Comparison of ENCODE assay signal across 10 cellular contexts in genomic region chr10:116490028-116490662, GRCh38. TPM values are rescaled to one million over a fixed set of nuclear protein-coding genes. Genes with fewer than 3 reads are reported as not detected.
A peak's percentile ranks its signal among the peaks of the same experiment; 100 is the strongest.
DNase-seq lines count a peak whose midpoint lies in the region; ATAC-seq, FAIRE-seq and TF ChIP-seq lines count a peak whose summit lies in the region.
"Had no signal": no experiment of that assay in that cellular context is flagged by ENCODE, and none has a peak within 500 bp of the region (broad histone marks: within the 10 kb centered on the region; RNA-seq: fewer than 3 reads in every experiment).

No MANE protein-coding gene starts in this region.

- H3K4me3 Mint-ChIP-seq in natural killer cell treated with Interleukin-12 subunit alpha and Interleukin-12 subunit beta and Interleukin-15 and Interleukin-18, amount 100 ng/mL, for 72 hours, result no peak overlapping the region

- DNase-seq in D721Med (ENCODE audit: insufficient read length, low spot score) (no peak), HCEC 1CT (peak; percentile 31), iPS-NIHi11 (ENCODE audit: low spot score) (peak; percentile 44), GF-D8 (lab: John Stamatoyannopoulos, UW) (no peak), NCI-H1436 treated with DMSO at 0.1 percent for 48 hours (lab: John Stamatoyannopoulos, UW) (no peak)
- no peak for DNase-seq in activated CD4-positive, alpha-beta T cell treated with anti-CD3 and anti-CD28 coated beads, Interleukin-2, amount 50 U/mL, for 48 hours
- no peak for DNase-seq in natural killer cell treated with Interleukin-12 subunit alpha and Interleukin-12 subunit beta and Interleukin-15 and Interleukin-18, amount 100 ng/mL, for 72 hours (ENCODE audit: low spot score)

- H3K36me3 Mint-ChIP-seq in natural killer cell treated with Interleukin-12 subunit alpha and Interleukin-12 subunit beta and Interleukin-15 and Interleukin-18, amount 100 ng/mL, for 72 hours, result no peaks in the 10 kb centered on the region

- ATAC-seq in SK-N-SH treated with all-trans-retinoic acid at 6 μM for 48 hours, result 0 out of 3 replicates have a peak, but pooled peaks have one; percentile 44
- ATAC-seq in natural killer cell treated with Interleukin-12 subunit alpha and Interleukin-12 subunit beta and Interleukin-15 and Interleukin-18, amount 100 ng/mL, for 72 hours, result no peak

- FAIRE-seq in D721Med (lab: Jason Lieb, UNC), result no peak

- H3K9me3 Mint-ChIP-seq in natural killer cell treated with Interleukin-12 subunit alpha and Interleukin-12 subunit beta and Interleukin-15 and Interleukin-18, amount 100 ng/mL, for 72 hours, result no peaks in the 10 kb centered on the region

- TF ChIP-seq CTCF in D721Med (IDR thresholded peaks at IDR 0.05; ENCODE audit: insufficient read depth, missing control alignments), result peak; percentile 70

- no peaks in the 10 kb centered on the region for H3K4me1 Mint-ChIP-seq in natural killer cell treated with Interleukin-12 subunit alpha and Interleukin-12 subunit beta and Interleukin-15 and Interleukin-18, amount 100 ng/mL, for 72 hours (ENCODE audit: low read depth in 2 of 2)

- H3K27me3 Mint-ChIP-seq in natural killer cell treated with Interleukin-12 subunit alpha and Interleukin-12 subunit beta and Interleukin-15 and Interleukin-18, amount 100 ng/mL, for 72 hours, result peaks cover 0 to 2% of the 10 kb centered on the region in 2 donors

- no peak overlapping the region for H3K27ac Mint-ChIP-seq in natural killer cell treated with Interleukin-12 subunit alpha and Interleukin-12 subunit beta and Interleukin-15 and Interleukin-18, amount 100 ng/mL, for 72 hours

TF ChIP-seq in SK-N-SH treated with all-trans-retinoic acid at 6 μM for 48 hours, 23 proteins besides CTCF, POLR2A, EP300 and RAD21:
- TF ChIP-seq POU6F1 (CRISPR knock-in tag; IDR thresholded peaks at IDR 0.05; ENCODE audit: borderline replicate concordance, low read depth) (no peak), TOX (CRISPR knock-in tag; IDR thresholded peaks at IDR 0.05; ENCODE audit: borderline replicate concordance) (no peak), TSHZ2 (CRISPR knock-in tag; IDR thresholded peaks at IDR 0.05) (no peak), ZFP3 (CRISPR knock-in tag; IDR thresholded peaks at IDR 0.05) (no peak), CSRNP3 (CRISPR knock-in tag; IDR thresholded peaks at IDR 0.05) (no peak)

RNA-seq across cellular contexts. Expression of gene PNLIP, which starts 55.6 kb away (rescaled TPM):
- not detected for total RNA-seq in natural killer cell treated with Interleukin-12 subunit alpha and Interleukin-12 subunit beta and Interleukin-15 and Interleukin-18, amount 100 ng/mL, for 72 hours
- total RNA-seq: mononuclear cell, SJCRH30 had no signal

Comparison
In these comparisons a context has a peak if more than half of its experiments do, and no peak if none do; other contexts are left out.
1. DNase-seq: peak in HCEC 1CT (single experiment) and iPS-NIHi11 (single experiment); none in D721Med (single experiment), activated CD4-positive, alpha-beta T cell treated with anti-CD3 and anti-CD28 coated beads, Interleukin-2, amount 50 U/mL, for 48 hours (0 of 2), GF-D8 (single experiment), NCI-H1436 treated with DMSO at 0.1 percent for 48 hours (single experiment) and natural killer cell treated with Interleukin-12 subunit alpha and Interleukin-12 subunit beta and Interleukin-15 and Interleukin-18, amount 100 ng/mL, for 72 hours (single experiment).